In genomic region chr18:50091495-50092249, GRCh38 we compare ENCODE assay signal across 18 cellular contexts.
A peak's percentile ranks its signal among the peaks of the same experiment; 100 is the strongest.
DNase-seq lines count a peak whose midpoint lies in the region; ATAC-seq and TF ChIP-seq lines count a peak whose summit lies in the region.
"Had no signal": no experiment of that assay in that cellular context is flagged by ENCODE, and none has a peak within 500 bp of the region (broad histone marks: within the 10 kb centered on the region; RNA-seq: fewer than 3 reads in every experiment).

No MANE protein-coding gene starts in this region.

- ATAC-seq in GM23338 (peak; percentile 23), HG03280 (IDR thresholded peaks at IDR 0.05; ENCODE audit: unreplicated experiment) (no peak), GM19351 (IDR thresholded peaks at IDR 0.05; ENCODE audit: unreplicated experiment) (no peak)
- ATAC-seq: right cardiac atrium had no signal

- H3K4me1 Mint-ChIP-seq in GM23338 (peaks cover 40% of the 10 kb centered on the region), progenitor cell of endocrine pancreas (ENCODE audit: low read depth) (peaks cover 26% of the 10 kb centered on the region)

- H3K27me3 Mint-ChIP-seq in GM23338 (ENCODE audit: insufficient read depth, low read depth, poor library complexity) = peaks cover 6% of the 10 kb centered on the region
- H3K27me3 Mint-ChIP-seq in progenitor cell of endocrine pancreas = no peaks in the 10 kb centered on the region

- TF ChIP-seq CTCF in GM23338 (conservative IDR thresholded peaks at IDR 0.05; ENCODE audit: low read depth in 2 of 2) (no peak), progenitor cell of endocrine pancreas (IDR thresholded peaks at IDR 0.05; ENCODE audit: unreplicated experiment) (no peak)

- peaks cover 35% of the 10 kb centered on the region for H3K4me1 ChIP-seq in GM23338 (ENCODE audit: insufficient read depth)

- H3K9me3 Mint-ChIP-seq in GM23338 (no peaks in the 10 kb centered on the region), progenitor cell of endocrine pancreas (ENCODE audit: low read depth) (no peaks in the 10 kb centered on the region)

- H3K27me3 ChIP-seq in GM23338 (ENCODE audit: insufficient read depth) = no peaks in the 10 kb centered on the region
- H3K27me3 ChIP-seq: neutrophil had no signal

- DNase-seq in GM23338 (ENCODE audit: low spot score) (no peak), NCI-H69 (lab: John Stamatoyannopoulos, UW) (peak; percentile 96), fibroblast of gingiva (ENCODE audit: low read depth) (peak; percentile 2), progenitor cell of endocrine pancreas (ENCODE audit: low spot score, unreplicated experiment) (no peak), NCI-H128 (lab: John Stamatoyannopoulos, UW; ENCODE audit: unreplicated experiment) (no peak), NCI-H446 treated with DMSO at 0.1 percent for 48 hours (lab: John Stamatoyannopoulos, UW) (no peak)
- DNase-seq: activated CD4-positive, CD25-positive, alpha-beta regulatory T cell treated with anti-CD3 and anti-CD28 coated beads, Interleukin-2, amount 50 U/mL, for 72 hours; activated effector memory CD4-positive, alpha-beta T cell treated with anti-CD3 and anti-CD28 coated beads, Interleukin-2, amount 50 U/mL, for 16 hours; KG1; NCI-H1092; right cardiac atrium; SHP77; stimulated activated CD4-positive, alpha-beta T cell treated with anti-CD3 and anti-CD28 coated beads, Interleukin-1b, Interleukin-23, amount 100 ng/mL, for 48 hours; substantia nigra; T-helper 2 cell had no signal

- H3K27ac ChIP-seq in GM23338 (ENCODE audit: low read depth) = peak overlapping the region; percentile 75
- H3K27ac ChIP-seq: neutrophil had no signal

- no peaks in the 10 kb centered on the region for H3K79me2 ChIP-seq in GM23338 (replicated peaks; ENCODE audit: insufficient read depth)

- H3K4me3 Mint-ChIP-seq in GM23338 (no peak overlapping the region), progenitor cell of endocrine pancreas (ENCODE audit: low read depth) (no peak overlapping the region)

- peaks cover 9% of the 10 kb centered on the region for H3K9me2 ChIP-seq in GM23338 (ENCODE audit: insufficient read depth)

- H3K4me3 ChIP-seq in GM23338 = peak overlapping the region; percentile 32

- H4K20me1 ChIP-seq in GM23338 (replicated peaks; ENCODE audit: insufficient read depth) = no peaks in the 10 kb centered on the region

- no peaks in the 10 kb centered on the region for H3K36me3 ChIP-seq in GM23338 (ENCODE audit: insufficient read depth)
- H3K36me3 ChIP-seq: neutrophil had no signal

- no peaks in the 10 kb centered on the region for H3F3A ChIP-seq in GM23338 (replicated peaks; ENCODE audit: low read depth)

- H3K36me3 Mint-ChIP-seq in GM23338 (ENCODE audit: low read depth) (no peaks in the 10 kb centered on the region), progenitor cell of endocrine pancreas (ENCODE audit: insufficient read depth) (no peaks in the 10 kb centered on the region)

- H3K27ac Mint-ChIP-seq in GM23338 (no peak overlapping the region), progenitor cell of endocrine pancreas (peak overlapping the region; percentile 38)

- H2AFZ ChIP-seq in GM23338 = peak overlapping the region; percentile 49; the same call in 1 of the 2 replicates

- peak overlapping the region; percentile 67 for H3K4me2 ChIP-seq in GM23338

TF ChIP-seq in GM23338, 12 proteins besides CTCF, POLR2A, EP300 and RAD21 (continues in another document):
- TF ChIP-seq ZNF331 (CRISPR knock-in tag; IDR thresholded peaks at IDR 0.05; ENCODE audit: low read depth) (no peak), POLR2AphosphoS5 (IDR thresholded peaks at IDR 0.05; ENCODE audit: low read depth) (no peak), NANOG (IDR thresholded peaks at IDR 0.05; ENCODE audit: borderline replicate concordance) (no peak), EZH2 (IDR thresholded peaks at IDR 0.05; ENCODE audit: low read depth, unreplicated experiment) (no peak), EZH2phosphoT487 (IDR thresholded peaks at IDR 0.05; ENCODE audit: unreplicated experiment) (no peak), CREB1 (CRISPR knock-in tag; IDR thresholded peaks at IDR 0.05; ENCODE audit: low read depth) (no peak), ZNF114 (CRISPR knock-in tag; IDR thresholded peaks at IDR 0.05) (no peak), JUNB (IDR thresholded peaks at IDR 0.05; ENCODE audit: unreplicated experiment) (no peak)
- TF ChIP-seq, protein P1, sequence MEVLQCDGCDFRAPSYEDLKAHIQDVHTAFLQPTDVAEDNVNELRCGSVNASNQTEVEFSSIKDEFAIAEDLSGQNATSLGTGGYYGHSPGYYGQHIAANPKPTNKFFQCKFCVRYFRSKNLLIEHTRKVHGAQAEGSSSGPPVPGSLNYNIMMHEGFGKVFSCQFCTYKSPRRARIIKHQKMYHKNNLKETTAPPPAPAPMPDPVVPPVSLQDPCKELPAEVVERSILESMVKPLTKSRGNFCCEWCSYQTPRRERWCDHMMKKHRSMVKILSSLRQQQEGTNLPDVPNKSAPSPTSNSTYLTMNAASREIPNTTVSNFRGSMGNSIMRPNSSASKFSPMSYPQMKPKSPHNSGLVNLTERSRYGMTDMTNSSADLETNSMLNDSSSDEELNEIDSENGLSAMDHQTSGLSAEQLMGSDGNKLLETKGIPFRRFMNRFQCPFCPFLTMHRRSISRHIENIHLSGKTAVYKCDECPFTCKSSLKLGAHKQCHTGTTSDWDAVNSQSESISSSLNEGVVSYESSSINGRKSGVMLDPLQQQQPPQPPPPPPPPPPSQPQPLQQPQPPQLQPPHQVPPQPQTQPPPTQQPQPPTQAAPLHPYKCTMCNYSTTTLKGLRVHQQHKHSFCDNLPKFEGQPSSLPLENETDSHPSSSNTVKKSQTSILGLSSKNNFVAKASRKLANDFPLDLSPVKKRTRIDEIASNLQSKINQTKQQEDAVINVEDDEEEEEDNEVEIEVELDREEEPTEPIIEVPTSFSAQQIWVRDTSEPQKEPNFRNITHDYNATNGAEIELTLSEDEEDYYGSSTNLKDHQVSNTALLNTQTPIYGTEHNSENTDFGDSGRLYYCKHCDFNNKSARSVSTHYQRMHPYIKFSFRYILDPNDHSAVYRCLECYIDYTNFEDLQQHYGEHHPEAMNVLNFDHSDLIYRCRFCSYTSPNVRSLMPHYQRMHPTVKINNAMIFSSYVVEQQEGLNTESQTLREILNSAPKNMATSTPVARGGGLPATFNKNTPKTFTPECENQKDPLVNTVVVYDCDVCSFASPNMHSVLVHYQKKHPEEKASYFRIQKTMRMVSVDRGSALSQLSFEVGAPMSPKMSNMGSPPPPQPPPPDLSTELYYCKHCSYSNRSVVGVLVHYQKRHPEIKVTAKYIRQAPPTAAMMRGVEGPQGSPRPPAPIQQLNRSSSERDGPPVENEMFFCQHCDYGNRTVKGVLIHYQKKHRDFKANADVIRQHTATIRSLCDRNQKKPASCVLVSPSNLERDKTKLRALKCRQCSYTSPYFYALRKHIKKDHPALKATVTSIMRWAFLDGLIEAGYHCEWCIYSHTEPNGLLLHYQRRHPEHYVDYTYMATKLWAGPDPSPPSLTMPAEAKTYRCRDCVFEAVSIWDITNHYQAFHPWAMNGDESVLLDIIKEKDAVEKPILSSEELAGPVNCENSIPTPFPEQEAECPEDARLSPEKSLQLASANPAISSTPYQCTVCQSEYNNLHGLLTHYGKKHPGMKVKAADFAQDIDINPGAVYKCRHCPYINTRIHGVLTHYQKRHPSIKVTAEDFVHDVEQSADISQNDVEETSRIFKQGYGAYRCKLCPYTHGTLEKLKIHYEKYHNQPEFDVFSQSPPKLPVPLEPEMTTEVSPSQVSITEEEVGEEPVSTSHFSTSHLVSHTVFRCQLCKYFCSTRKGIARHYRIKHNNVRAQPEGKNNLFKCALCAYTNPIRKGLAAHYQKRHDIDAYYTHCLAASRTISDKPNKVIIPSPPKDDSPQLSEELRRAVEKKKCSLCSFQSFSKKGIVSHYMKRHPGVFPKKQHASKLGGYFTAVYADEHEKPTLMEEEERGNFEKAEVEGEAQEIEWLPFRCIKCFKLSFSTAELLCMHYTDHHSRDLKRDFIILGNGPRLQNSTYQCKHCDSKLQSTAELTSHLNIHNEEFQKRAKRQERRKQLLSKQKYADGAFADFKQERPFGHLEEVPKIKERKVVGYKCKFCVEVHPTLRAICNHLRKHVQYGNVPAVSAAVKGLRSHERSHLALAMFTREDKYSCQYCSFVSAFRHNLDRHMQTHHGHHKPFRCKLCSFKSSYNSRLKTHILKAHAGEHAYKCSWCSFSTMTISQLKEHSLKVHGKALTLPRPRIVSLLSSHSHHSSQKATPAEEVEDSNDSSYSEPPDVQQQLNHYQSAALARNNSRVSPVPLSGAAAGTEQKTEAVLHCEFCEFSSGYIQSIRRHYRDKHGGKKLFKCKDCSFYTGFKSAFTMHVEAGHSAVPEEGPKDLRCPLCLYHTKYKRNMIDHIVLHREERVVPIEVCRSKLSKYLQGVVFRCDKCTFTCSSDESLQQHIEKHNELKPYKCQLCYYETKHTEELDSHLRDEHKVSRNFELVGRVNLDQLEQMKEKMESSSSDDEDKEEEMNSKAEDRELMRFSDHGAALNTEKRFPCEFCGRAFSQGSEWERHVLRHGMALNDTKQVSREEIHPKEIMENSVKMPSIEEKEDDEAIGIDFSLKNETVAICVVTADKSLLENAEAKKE (CRISPR knock-in tag; IDR thresholded peaks at IDR 0.05) = no peak
- TF ChIP-seq, protein P2, sequence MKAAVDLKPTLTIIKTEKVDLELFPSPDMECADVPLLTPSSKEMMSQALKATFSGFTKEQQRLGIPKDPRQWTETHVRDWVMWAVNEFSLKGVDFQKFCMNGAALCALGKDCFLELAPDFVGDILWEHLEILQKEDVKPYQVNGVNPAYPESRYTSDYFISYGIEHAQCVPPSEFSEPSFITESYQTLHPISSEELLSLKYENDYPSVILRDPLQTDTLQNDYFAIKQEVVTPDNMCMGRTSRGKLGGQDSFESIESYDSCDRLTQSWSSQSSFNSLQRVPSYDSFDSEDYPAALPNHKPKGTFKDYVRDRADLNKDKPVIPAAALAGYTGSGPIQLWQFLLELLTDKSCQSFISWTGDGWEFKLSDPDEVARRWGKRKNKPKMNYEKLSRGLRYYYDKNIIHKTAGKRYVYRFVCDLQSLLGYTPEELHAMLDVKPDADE (IDR thresholded peaks at IDR 0.05) = no peak

Comparison
In these comparisons a context has a peak if more than half of its experiments do, and no peak if none do; other contexts are left out.
1. DNase-seq: peak in NCI-H69 (single experiment) and fibroblast of gingiva (single experiment); none in GM23338 (single experiment), progenitor cell of endocrine pancreas (single experiment), NCI-H128 (single experiment) and NCI-H446 treated with DMSO at 0.1 percent for 48 hours (single experiment).